Comparison of ENCODE assay signal across 1 cellular context in genomic region chr20:50823319-50823718, GRCh38.
TF ChIP-seq lines count a peak whose summit lies in the region.

No MANE protein-coding gene starts in this region.

TF ChIP-seq in K562, 482 proteins besides CTCF, POLR2A, EP300 and RAD21:
- TF ChIP-seq KDM1A (IDR thresholded peaks at IDR 0.05), result peak in 1 of 2 experiments; percentile 52; a peak in 1 of 4 replicates
- no peak for TF ChIP-seq ZNF695 (CRISPR knock-in tag; IDR thresholded peaks at IDR 0.05)
- TF ChIP-seq ZNF764 (CRISPR knock-in tag; IDR thresholded peaks at IDR 0.05; ENCODE audit: low read depth), result no peak
- peak; percentile 75 for TF ChIP-seq ZNF121 (CRISPR knock-in tag; conservative IDR thresholded peaks at IDR 0.05)
- TF ChIP-seq HEY1 (CRISPR knock-in tag; IDR thresholded peaks at IDR 0.05; ENCODE audit: borderline replicate concordance), result no peak
- no peak for TF ChIP-seq CREB1 (IDR thresholded peaks at IDR 0.05)
- no peak for TF ChIP-seq CREB1 (CRISPR knock-in tag; IDR thresholded peaks at IDR 0.05)
- peak; percentile 65 for TF ChIP-seq RBM25 (IDR thresholded peaks at IDR 0.05; ENCODE audit: low read depth, low read length, severe bottlenecking)
- TF ChIP-seq RBBP5 (IDR thresholded peaks at IDR 0.05; ENCODE audit: borderline replicate concordance, insufficient read depth, low read length, poor library complexity, severe bottlenecking), result no peak
- peak; percentile 98 for TF ChIP-seq ZNF146 (CRISPR knock-in tag; IDR thresholded peaks at IDR 0.05; ENCODE audit: unreplicated experiment)
- TF ChIP-seq STAT5B (CRISPR knock-in tag; IDR thresholded peaks at IDR 0.05), result no peak
- no peak for TF ChIP-seq HDGF (IDR thresholded peaks at IDR 0.05)
- no peak for TF ChIP-seq ZNF561 (CRISPR knock-in tag; conservative IDR thresholded peaks at IDR 0.05)
- TF ChIP-seq ZNF140 (CRISPR knock-in tag; IDR thresholded peaks at IDR 0.05), result no peak
- no peak for TF ChIP-seq NELFE (IDR thresholded peaks at IDR 0.05; ENCODE audit: insufficient read depth, insufficient read length)
- peak; percentile 85 for TF ChIP-seq BCOR (IDR thresholded peaks at IDR 0.05)
- TF ChIP-seq E2F3 (CRISPR knock-in tag; IDR thresholded peaks at IDR 0.05), result no peak
- no peak for TF ChIP-seq CREBBP (IDR thresholded peaks at IDR 0.05; ENCODE audit: low read depth, low read length)
- TF ChIP-seq ZNF655 (CRISPR knock-in tag; IDR thresholded peaks at IDR 0.05), result no peak
- TF ChIP-seq ZFP1 (CRISPR knock-in tag; IDR thresholded peaks at IDR 0.05), result no peak
